ENCODE assay signal across 1 cellular context in genomic region chr12:131735153-131735456, GRCh38.
TF ChIP-seq lines count a peak whose summit lies in the region.

No MANE protein-coding gene starts in this region.

TF ChIP-seq in IMR-90, 13 proteins besides CTCF, POLR2A, EP300 and RAD21:
- no peak for TF ChIP-seq SMC3 (IDR thresholded peaks at IDR 0.05; ENCODE audit: low read depth, low read length)
- TF ChIP-seq MXI1 (IDR thresholded peaks at IDR 0.05; ENCODE audit: borderline replicate concordance, low read depth, low read length), result no peak
- TF ChIP-seq CHD1 (IDR thresholded peaks at IDR 0.05; ENCODE audit: low read depth, low read length), result no peak
- TF ChIP-seq RCOR1 (IDR thresholded peaks at IDR 0.05; ENCODE audit: insufficient replicate concordance, low read length), result no peak
- TF ChIP-seq NFE2L2 (IDR thresholded peaks at IDR 0.05; ENCODE audit: low read depth, low read length), result no peak
- no peak for TF ChIP-seq USF2 (IDR thresholded peaks at IDR 0.05; ENCODE audit: low read depth, low read length)
- TF ChIP-seq FOS (IDR thresholded peaks at IDR 0.05; ENCODE audit: low read depth, low read length), result no peak
- TF ChIP-seq MAFK (IDR thresholded peaks at IDR 0.05; ENCODE audit: low read depth, low read length), result no peak
- TF ChIP-seq RFX5 (IDR thresholded peaks at IDR 0.05; ENCODE audit: low read depth, low read length), result no peak
- TF ChIP-seq MAZ (IDR thresholded peaks at IDR 0.05; ENCODE audit: borderline replicate concordance, low read depth, low read length), result no peak
- TF ChIP-seq BHLHE40 (IDR thresholded peaks at IDR 0.05; ENCODE audit: low read depth, low read length), result no peak
- no peak for TF ChIP-seq CEBPB (IDR thresholded peaks at IDR 0.05; ENCODE audit: low read depth, low read length)
- no peak for TF ChIP-seq ELK1 (IDR thresholded peaks at IDR 0.05; ENCODE audit: borderline replicate concordance, low read depth, low read length)
